Comparison of ENCODE assay signal across 2 cellular contexts in genomic region chr10:133202778-133203651, GRCh38.
TF ChIP-seq lines count a peak whose summit lies in the region.

No MANE protein-coding gene starts in this region.

TF ChIP-seq in HepG2, 621 proteins besides CTCF, POLR2A, EP300 and RAD21:
- TF ChIP-seq DPF2 (CRISPR knock-in tag; IDR thresholded peaks at IDR 0.05; ENCODE audit: borderline replicate concordance, low read depth) (no peak), PPARG (CRISPR knock-in tag; conservative IDR thresholded peaks at IDR 0.05) (no peak), ZMYM4 (CRISPR knock-in tag; IDR thresholded peaks at IDR 0.05) (no peak), ZNF263 (CRISPR knock-in tag; IDR thresholded peaks at IDR 0.05) (peak; percentile 66; the same call in 1 of the 2 replicates), ELF3 (CRISPR knock-in tag; IDR thresholded peaks at IDR 0.05) (no peak), SNAI1 (CRISPR knock-in tag; IDR thresholded peaks at IDR 0.05; ENCODE audit: borderline replicate concordance) (no peak), ZNF644 (CRISPR knock-in tag; IDR thresholded peaks at IDR 0.05; ENCODE audit: low read depth) (no peak), JUNB (CRISPR knock-in tag; IDR thresholded peaks at IDR 0.05; ENCODE audit: borderline replicate concordance) (no peak), RFX3 (CRISPR knock-in tag; IDR thresholded peaks at IDR 0.05) (no peak), ZBTB7A (CRISPR knock-in tag; IDR thresholded peaks at IDR 0.05) (no peak), MAFF (IDR thresholded peaks at IDR 0.05; ENCODE audit: low read depth, low read length) (no peak), EZH2 (conservative IDR thresholded peaks at IDR 0.05; ENCODE audit: low read depth, low read length) (0 out of 2 replicates have a peak, but pooled peaks have one; percentile 7), KDM2A (CRISPR knock-in tag; IDR thresholded peaks at IDR 0.05; ENCODE audit: borderline replicate concordance, low read depth) (no peak)

TF ChIP-seq in WTC11, 78 proteins besides CTCF, POLR2A, EP300 and RAD21:
- no peak for TF ChIP-seq ZNF232 (CRISPR knock-in tag; IDR thresholded peaks at IDR 0.05)
- TF ChIP-seq ZNF263 (CRISPR knock-in tag; IDR thresholded peaks at IDR 0.05; ENCODE audit: low read depth), result peak; percentile 66; the same call in 1 of the 2 replicates
